9 cellular contexts compared by ENCODE assay signal in genomic region chr1:7785108-7785507, GRCh38.
A peak's percentile ranks its signal among the peaks of the same experiment; 100 is the strongest.
DNase-seq lines count a peak whose midpoint lies in the region; ATAC-seq and TF ChIP-seq lines count a peak whose summit lies in the region.
"Had no signal": no experiment of that assay in that cellular context is flagged by ENCODE, and none has a peak within 500 bp of the region (broad histone marks: within the 10 kb centered on the region; RNA-seq: fewer than 3 reads in every experiment).

No MANE protein-coding gene starts in this region.

- peaks cover 0 to under 1% of the 10 kb centered on the region in 2 donors for H3K9me3 ChIP-seq in duodenal mucosa (ENCODE audit: control insufficient read depth in 1 of 2, low read length in 2 of 2)

- TF ChIP-seq CTCF in AG10803 (conservative IDR thresholded peaks at IDR 0.05; ENCODE audit: low read length) (peak; percentile 13; the same call in 1 of the 2 replicates), HFF-Myc (IDR thresholded peaks at IDR 0.05; ENCODE audit: low read depth, low read length, missing control alignments) (no peak), nephron (IDR thresholded peaks at IDR 0.05; ENCODE audit: unreplicated experiment in 3 of 3) (no peak)

- peak overlapping the region; percentile 31 to 60 (median 36) for H3K4me3 Mint-ChIP-seq in nephron

- peaks cover 57% of the 10 kb centered on the region for H3K36me3 Mint-ChIP-seq in nephron (ENCODE audit: low read depth)

- H3K27ac ChIP-seq in duodenal mucosa (ENCODE audit: low read depth, low read length): no peak overlapping the region
- H3K27ac ChIP-seq: epithelial cell of prostate had no signal

- DNase-seq in AG10803 (ENCODE audit: low read depth) (no peak), HFF-Myc (ENCODE audit: extremely low read depth, low read depth) (no peak), HuH-7 (ENCODE audit: low spot score) (no peak)
- no peak for DNase-seq in activated CD4-positive, alpha-beta T cell treated with anti-CD3 and anti-CD28 coated beads for 4 hours

- H3K27me3 Mint-ChIP-seq in nephron (ENCODE audit: low read depth): no peaks in the 10 kb centered on the region

- H3K4me1 ChIP-seq in duodenal mucosa (ENCODE audit: control insufficient read depth in 1 of 2, insufficient read depth in 2 of 2, low read length in 2 of 2): peaks cover 19 to 25% of the 10 kb centered on the region in 2 donors

- H3K9ac ChIP-seq in duodenal mucosa (ENCODE audit: low read depth in 1 of 2, low read length in 2 of 2): peak overlapping the region in 1 of 2 donors; percentile 13

- no peaks in the 10 kb centered on the region for H3K27me3 ChIP-seq in duodenal mucosa (ENCODE audit: control insufficient read depth in 1 of 2, insufficient read depth in 2 of 2, low read length in 2 of 2)

- H3K4me3 ChIP-seq in AG10803 (ENCODE audit: low read length) (peak overlapping the region; percentile 67), HFF-Myc (replicated peaks; ENCODE audit: low read depth, low read length) (peak overlapping the region; percentile 35; the same call in 1 of the 2 replicates), duodenal mucosa (ENCODE audit: low read depth in 1 of 2, low read length in 2 of 2) (peak overlapping the region; percentile 17 to 59)

- H3K36me3 ChIP-seq in duodenal mucosa (ENCODE audit: control insufficient read depth in 1 of 2, insufficient read depth in 2 of 2, low read length in 2 of 2): peaks cover 4 to 27% of the 10 kb centered on the region in 2 donors

- H3K4me1 Mint-ChIP-seq in nephron: no peaks in the 10 kb centered on the region

- no peak for ATAC-seq in GM18870 (IDR thresholded peaks at IDR 0.05; ENCODE audit: unreplicated experiment)
- no peak for ATAC-seq in GM21529 (IDR thresholded peaks at IDR 0.05; ENCODE audit: unreplicated experiment)

- H3K9me3 Mint-ChIP-seq in nephron: peaks cover 8% of the 10 kb centered on the region

- H3K27ac Mint-ChIP-seq in nephron: peak overlapping the region in 1 of 3 experiments; percentile 36
